18 cellular contexts compared by ENCODE assay signal in genomic region chr5:133497608-133498348, GRCh38.
A peak's percentile ranks its signal among the peaks of the same experiment; 100 is the strongest.
DNase-seq lines count a peak whose midpoint lies in the region; ATAC-seq and TF ChIP-seq lines count a peak whose summit lies in the region.
"Had no signal": no experiment of that assay in that cellular context is flagged by ENCODE, and none has a peak within 500 bp of the region (broad histone marks: within the 10 kb centered on the region; RNA-seq: fewer than 3 reads in every experiment).

No MANE protein-coding gene starts in this region.

- TF ChIP-seq CTCF in esophagus muscularis mucosa (IDR thresholded peaks at IDR 0.05): no peak

- no peaks in the 10 kb centered on the region for H3K4me1 Mint-ChIP-seq in activated CD8-positive, alpha-beta memory T cell treated with anti-CD3 and anti-CD28 coated beads, Interleukin-2, amount 10 ng/mL, durations not matched to agents 7 days and 5 days
- H3K4me1 Mint-ChIP-seq in activated naive CD4-positive, alpha-beta T cell treated with anti-CD3 and anti-CD28 coated beads, Interleukin-2, amount 10 ng/mL, durations not matched to agents 7 days and 5 days: no peaks in the 10 kb centered on the region

- no peak for TF ChIP-seq POLR2A in esophagus muscularis mucosa (IDR thresholded peaks at IDR 0.05; ENCODE audit: low read depth)

- no peak overlapping the region for H3K27ac Mint-ChIP-seq in activated CD8-positive, alpha-beta memory T cell treated with anti-CD3 and anti-CD28 coated beads, Interleukin-2, amount 10 ng/mL, durations not matched to agents 7 days and 5 days
- H3K27ac Mint-ChIP-seq in activated naive CD4-positive, alpha-beta T cell treated with anti-CD3 and anti-CD28 coated beads, Interleukin-2, amount 10 ng/mL, durations not matched to agents 7 days and 5 days: no peak overlapping the region
- H3K27ac Mint-ChIP-seq: CD4-positive, alpha-beta T cell; HFFc6 had no signal

- no peaks in the 10 kb centered on the region for H3K36me3 Mint-ChIP-seq in activated CD8-positive, alpha-beta memory T cell treated with anti-CD3 and anti-CD28 coated beads, Interleukin-2, amount 10 ng/mL, durations not matched to agents 7 days and 5 days
- no peaks in the 10 kb centered on the region for H3K36me3 Mint-ChIP-seq in activated naive CD4-positive, alpha-beta T cell treated with anti-CD3 and anti-CD28 coated beads, Interleukin-2, amount 10 ng/mL, durations not matched to agents 7 days and 5 days

- H3K4me3 ChIP-seq in esophagus muscularis mucosa: no peak overlapping the region
- H3K4me3 ChIP-seq: A549 had no signal

- peaks cover 0 to 14% (median 0%) of the 10 kb centered on the region in 4 donors for H3K27me3 ChIP-seq in esophagus muscularis mucosa

- peaks cover 21% of the 10 kb centered on the region for H3K27me3 Mint-ChIP-seq in activated CD8-positive, alpha-beta memory T cell treated with anti-CD3 and anti-CD28 coated beads, Interleukin-2, amount 10 ng/mL, durations not matched to agents 7 days and 5 days
- H3K27me3 Mint-ChIP-seq in activated naive CD4-positive, alpha-beta T cell treated with anti-CD3 and anti-CD28 coated beads, Interleukin-2, amount 10 ng/mL, durations not matched to agents 7 days and 5 days: peaks cover 22% of the 10 kb centered on the region

- no peaks in the 10 kb centered on the region for H3K9me3 Mint-ChIP-seq in activated CD8-positive, alpha-beta memory T cell treated with anti-CD3 and anti-CD28 coated beads, Interleukin-2, amount 10 ng/mL, durations not matched to agents 7 days and 5 days (ENCODE audit: low read depth)
- H3K9me3 Mint-ChIP-seq in activated naive CD4-positive, alpha-beta T cell treated with anti-CD3 and anti-CD28 coated beads, Interleukin-2, amount 10 ng/mL, durations not matched to agents 7 days and 5 days: no peaks in the 10 kb centered on the region
- H3K9me3 Mint-ChIP-seq: CD4-positive, alpha-beta T cell; HFFc6 had no signal

- WGBS in esophagus muscularis mucosa: 85% methylated on average over 6 of the region's 6 CpGs

- H3K36me3 ChIP-seq in esophagus muscularis mucosa: no peaks in the 10 kb centered on the region

- TF ChIP-seq EP300 in esophagus muscularis mucosa (IDR thresholded peaks at IDR 0.05): no peak

- H3K4me3 Mint-ChIP-seq in activated CD8-positive, alpha-beta memory T cell treated with anti-CD3 and anti-CD28 coated beads, Interleukin-2, amount 10 ng/mL, durations not matched to agents 7 days and 5 days: no peak overlapping the region
- no peak overlapping the region for H3K4me3 Mint-ChIP-seq in activated naive CD4-positive, alpha-beta T cell treated with anti-CD3 and anti-CD28 coated beads, Interleukin-2, amount 10 ng/mL, durations not matched to agents 7 days and 5 days
- H3K4me3 Mint-ChIP-seq: CD4-positive, alpha-beta T cell; HFFc6 had no signal

- no peaks in the 10 kb centered on the region for H3K9me3 ChIP-seq in esophagus muscularis mucosa
- H3K9me3 ChIP-seq: A549, Caco-2 had no signal

- no peak overlapping the region for H3K27ac ChIP-seq in esophagus muscularis mucosa (replicated peaks in 1 of 4)
- H3K27ac ChIP-seq: 22Rv1, A549, C4-2B had no signal

- DNase-seq in activated CD8-positive, alpha-beta memory T cell treated with anti-CD3 and anti-CD28 coated beads for 24 hours: peak; percentile 11
- DNase-seq in activated CD8-positive, alpha-beta memory T cell treated with anti-CD3 and anti-CD28 coated beads, Interleukin-2, amount 10 ng/mL, durations not matched to agents 7 days and 5 days: no peak
- DNase-seq in esophagus muscularis mucosa (ENCODE audit: extremely low spot score): peak; percentile 74
- DNase-seq in putamen (ENCODE audit: low spot score): peak; percentile 59
- DNase-seq in activated naive CD4-positive, alpha-beta T cell treated with anti-CD3 and anti-CD28 coated beads, Interleukin-2, amount 10 ng/mL, durations not matched to agents 7 days and 5 days: no peak
- DNase-seq: AML-193; Caco-2; CD4-positive, alpha-beta T cell; GOT3; H7; HFFc6 had no signal

- CTCF ChIA-PET in activated CD8-positive, alpha-beta memory T cell treated with anti-CD3 and anti-CD28 coated beads, Interleukin-2, amount 10 ng/mL, durations not matched to agents 7 days and 5 days (lab: Charles Lee): no interaction called here
- CTCF ChIA-PET in activated naive CD4-positive, alpha-beta T cell treated with anti-CD3 and anti-CD28 coated beads, Interleukin-2, amount 10 ng/mL, durations not matched to agents 7 days and 5 days (lab: Charles Lee): no interaction called here

- intact Hi-C loops in esophagus muscularis mucosa (cut with DNase I): no loop called here

- H3K4me1 ChIP-seq in esophagus muscularis mucosa: no peaks in the 10 kb centered on the region
- H3K4me1 ChIP-seq: A549, Caco-2 had no signal

- no peak for ATAC-seq in activated CD8-positive, alpha-beta memory T cell treated with anti-CD3 and anti-CD28 coated beads, Interleukin-2, amount 10 ng/mL, durations not matched to agents 7 days and 5 days
- no peak for ATAC-seq in GM19035 (IDR thresholded peaks at IDR 0.05; ENCODE audit: unreplicated experiment)
- no peak for ATAC-seq in GM18861 (IDR thresholded peaks at IDR 0.05; ENCODE audit: unreplicated experiment)
- ATAC-seq: A549, HCT116, HepG2 had no signal

Comparison
In these comparisons a context has a peak if more than half of its experiments do, and no peak if none do; other contexts are left out.
1. DNase-seq: peak in activated CD8-positive, alpha-beta memory T cell treated with anti-CD3 and anti-CD28 coated beads for 24 hours (single experiment), esophagus muscularis mucosa (single experiment) and putamen (single experiment); none in activated CD8-positive, alpha-beta memory T cell treated with anti-CD3 and anti-CD28 coated beads, Interleukin-2, amount 10 ng/mL, durations not matched to agents 7 days and 5 days (single experiment) and activated naive CD4-positive, alpha-beta T cell treated with anti-CD3 and anti-CD28 coated beads, Interleukin-2, amount 10 ng/mL, durations not matched to agents 7 days and 5 days (single experiment).